39 cellular contexts compared by ENCODE assay signal in the genomic region with DNA sequence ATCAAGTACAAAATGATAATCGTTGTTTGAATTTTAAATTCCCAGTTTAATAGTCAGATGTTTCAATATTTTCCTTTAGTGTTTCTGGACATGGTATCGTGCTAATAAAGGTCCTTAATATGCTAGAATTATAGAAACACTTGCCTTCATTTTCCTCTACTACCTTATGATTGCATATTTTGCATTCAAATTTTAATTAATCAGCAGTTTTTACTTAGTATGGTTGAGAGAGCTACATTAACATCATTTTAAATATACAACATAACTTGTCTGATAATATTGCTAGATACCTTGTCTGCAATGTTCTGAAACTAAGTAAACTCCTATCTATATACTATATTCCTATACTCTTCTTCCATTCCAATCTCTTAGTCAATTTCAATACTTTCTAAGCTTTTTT.
"Had no signal": no experiment of that assay in that cellular context is flagged by ENCODE, and none has a peak within 500 bp of the region (broad histone marks: within the 10 kb centered on the region; RNA-seq: fewer than 3 reads in every experiment).

No MANE protein-coding gene starts in this region.

- DNase-seq: activated CD4-positive, alpha-beta memory T cell treated with anti-CD3 and anti-CD28 coated beads, Interleukin-2, amount 10 ng/mL, durations not matched to agents 7 days and 5 days; activated CD4-positive, alpha-beta T cell treated with anti-CD3 and anti-CD28 coated beads for 1 hour; activated CD4-positive, alpha-beta T cell treated with anti-CD3 and anti-CD28 coated beads for 36 hours; activated CD4-positive, alpha-beta T cell treated with anti-CD3 and anti-CD28 coated beads for 48 hours; activated CD4-positive, alpha-beta T cell treated with anti-CD3 and anti-CD28 coated beads, Interleukin-2, amount 10 ng/mL, durations not matched to agents 7 days and 5 days; activated CD4-positive, alpha-beta T cell treated with anti-CD3 and anti-CD28 coated beads, Interleukin-2, amount 50 U/mL, for 48 hours; activated CD4-positive, CD25-positive, alpha-beta regulatory T cell; activated CD8-positive, alpha-beta memory T cell treated with anti-CD3 and anti-CD28 coated beads for 24 hours; activated CD8-positive, alpha-beta memory T cell treated with anti-CD3 and anti-CD28 coated beads, Interleukin-2, amount 50 U/mL, for 4 hours; activated CD8-positive, alpha-beta T cell treated with anti-CD3 and anti-CD28 coated beads, Interleukin-2, amount 10 ng/mL, durations not matched to agents 7 days and 5 days; activated effector memory CD4-positive, alpha-beta T cell treated with anti-CD3 and anti-CD28 coated beads, Interleukin-2, amount 50 U/mL, for 16 hours; activated gamma-delta T cell treated with Interleukin-2 at 50 U/mL for 16 hours; activated naive CD4-positive, alpha-beta T cell; activated naive CD4-positive, alpha-beta T cell treated with anti-CD3 and anti-CD28 coated beads for 36 hours; activated naive CD4-positive, alpha-beta T cell treated with anti-CD3 and anti-CD28 coated beads, Interleukin-2, amount 50 U/mL, for 16 hours; activated naive CD8-positive, alpha-beta T cell treated with anti-CD3 and anti-CD28 coated beads for 36 hours; activated T-cell treated with anti-CD3 and anti-CD28 coated beads for 4 hours; activated T-cell treated with anti-CD3 and anti-CD28 coated beads, Interleukin-2, amount 50 U/mL, for 1 hour; activated T-cell treated with anti-CD3 and anti-CD28 coated beads, Interleukin-2, amount 50 U/mL, for 4 hours; activated T-cell treated with anti-CD3 and anti-CD28 coated beads, Interleukin-2, amount 50 U/mL, for 72 hours; adrenal gland; amniotic stem cell; aorta; body of pancreas; brain microvascular endothelial cell; central memory CD4-positive, alpha-beta T cell; T-helper 1 cell; T-helper 2 cell; T-helper 9 cell had no signal

- H3K36me3 Mint-ChIP-seq: activated naive CD4-positive, alpha-beta T cell treated with anti-CD3 and anti-CD28 coated beads, Interleukin-2, amount 50 U/mL, for 72 hours; activated naive CD8-positive, alpha-beta T cell treated with anti-CD3 and anti-CD28 coated beads for 36 hours; WTC11 had no signal

- H3K27ac Mint-ChIP-seq: activated CD4-positive, alpha-beta memory T cell treated with anti-CD3 and anti-CD28 coated beads, Interleukin-2, amount 10 ng/mL, durations not matched to agents 7 days and 5 days; activated CD4-positive, alpha-beta T cell treated with anti-CD3 and anti-CD28 coated beads for 36 hours; activated CD4-positive, alpha-beta T cell treated with anti-CD3 and anti-CD28 coated beads, Interleukin-2, amount 10 ng/mL, durations not matched to agents 7 days and 5 days; activated CD8-positive, alpha-beta T cell treated with anti-CD3 and anti-CD28 coated beads, Interleukin-2, amount 10 ng/mL, durations not matched to agents 7 days and 5 days; activated naive CD4-positive, alpha-beta T cell treated with anti-CD3 and anti-CD28 coated beads for 36 hours; activated naive CD4-positive, alpha-beta T cell treated with anti-CD3 and anti-CD28 coated beads, Interleukin-2, amount 50 U/mL, for 72 hours; activated naive CD8-positive, alpha-beta T cell treated with anti-CD3 and anti-CD28 coated beads for 36 hours; activated T-cell treated with anti-CD3 and anti-CD28 coated beads, Interleukin-2, amount 50 U/mL, for 72 hours; activated T-helper 1 cell treated with anti-CD3 and anti-CD28 coated beads, Interleukin-12 subunit alpha, Interleukin-12 subunit beta, Interleukin-2, Interleukin-4 antibody, amounts not matched to agents 30 ng/mL and 10 ng/mL and 1 ng/mL, durations not matched to agents 14 hours and 24 hours and 36 hours; activated T-helper 17 cell treated with anti-CD3 and anti-CD28 coated beads, Interleukin-2, amount 50 U/mL, for 72 hours; T-helper 1 cell treated with Interleukin-12 subunit alpha and Interleukin-12 subunit beta and Interleukin-4 antibody, amounts not matched to agents 30 μg/mL and 1 μg/mL, for 36 hours; T-helper 2 cell treated with Interferon-gamma antibody and Interleukin-4, amounts not matched to agents 5 μg/mL and 100 μg/mL, for 36 hours; WTC11 had no signal

- H3K9me3 ChIP-seq: body of pancreas, breast epithelium had no signal

- H3K4me3 ChIP-seq: adrenal gland, body of pancreas, breast epithelium had no signal

- H3K4me1 Mint-ChIP-seq: activated CD4-positive, alpha-beta memory T cell treated with anti-CD3 and anti-CD28 coated beads, Interleukin-2, amount 10 ng/mL, durations not matched to agents 7 days and 5 days; activated CD4-positive, alpha-beta T cell treated with anti-CD3 and anti-CD28 coated beads for 36 hours; activated CD4-positive, alpha-beta T cell treated with anti-CD3 and anti-CD28 coated beads, Interleukin-2, amount 10 ng/mL, durations not matched to agents 7 days and 5 days; activated naive CD8-positive, alpha-beta T cell treated with anti-CD3 and anti-CD28 coated beads for 36 hours; activated T-helper 17 cell treated with anti-CD3 and anti-CD28 coated beads, Interleukin-2, amount 50 U/mL, for 72 hours; WTC11 had no signal

- H3K27me3 Mint-ChIP-seq: activated CD4-positive, alpha-beta memory T cell treated with anti-CD3 and anti-CD28 coated beads, Interleukin-2, amount 10 ng/mL, durations not matched to agents 7 days and 5 days; activated CD4-positive, alpha-beta T cell treated with anti-CD3 and anti-CD28 coated beads for 36 hours; activated CD4-positive, alpha-beta T cell treated with anti-CD3 and anti-CD28 coated beads, Interleukin-2, amount 10 ng/mL, durations not matched to agents 7 days and 5 days; activated naive CD8-positive, alpha-beta T cell treated with anti-CD3 and anti-CD28 coated beads for 36 hours; activated T-helper 17 cell treated with anti-CD3 and anti-CD28 coated beads, Interleukin-2, amount 50 U/mL, for 72 hours had no signal

- FAIRE-seq: astrocyte had no signal

- H3K36me3 ChIP-seq: adrenal gland, brain microvascular endothelial cell, breast epithelium had no signal

- H3K4me1 ChIP-seq: adrenal gland, body of pancreas, breast epithelium had no signal

- H3K9me3 Mint-ChIP-seq: activated CD4-positive, alpha-beta T cell treated with anti-CD3 and anti-CD28 coated beads, Interleukin-2, amount 10 ng/mL, durations not matched to agents 7 days and 5 days; activated naive CD8-positive, alpha-beta T cell treated with anti-CD3 and anti-CD28 coated beads for 36 hours; activated T-helper 1 cell treated with anti-CD3 and anti-CD28 coated beads, Interleukin-12 subunit alpha, Interleukin-12 subunit beta, Interleukin-2, Interleukin-4 antibody, amounts not matched to agents 30 ng/mL and 10 ng/mL and 1 ng/mL, durations not matched to agents 14 hours and 24 hours and 36 hours; WTC11 had no signal

- H3K27me3 ChIP-seq: adrenal gland, body of pancreas, brain microvascular endothelial cell, breast epithelium had no signal

- H3K4me3 Mint-ChIP-seq: activated CD4-positive, alpha-beta memory T cell treated with anti-CD3 and anti-CD28 coated beads, Interleukin-2, amount 10 ng/mL, durations not matched to agents 7 days and 5 days; activated CD4-positive, alpha-beta T cell treated with anti-CD3 and anti-CD28 coated beads for 36 hours; activated CD4-positive, alpha-beta T cell treated with anti-CD3 and anti-CD28 coated beads, Interleukin-2, amount 10 ng/mL, durations not matched to agents 7 days and 5 days; activated CD8-positive, alpha-beta T cell treated with anti-CD3 and anti-CD28 coated beads, Interleukin-2, amount 10 ng/mL, durations not matched to agents 7 days and 5 days; activated naive CD4-positive, alpha-beta T cell treated with anti-CD3 and anti-CD28 coated beads for 36 hours; activated naive CD8-positive, alpha-beta T cell treated with anti-CD3 and anti-CD28 coated beads for 36 hours; activated T-cell treated with anti-CD3 and anti-CD28 coated beads, Interleukin-2, amount 50 U/mL, for 4 hours; activated T-cell treated with anti-CD3 and anti-CD28 coated beads, Interleukin-2, amount 50 U/mL, for 72 hours; activated T-helper 1 cell treated with anti-CD3 and anti-CD28 coated beads, Interleukin-12 subunit alpha, Interleukin-12 subunit beta, Interleukin-2, Interleukin-4 antibody, amounts not matched to agents 30 ng/mL and 10 ng/mL and 1 ng/mL, durations not matched to agents 14 hours and 24 hours and 36 hours; activated T-helper 17 cell treated with anti-CD3 and anti-CD28 coated beads, Interleukin-2, amount 50 U/mL, for 72 hours; T-helper 1 cell treated with Interleukin-12 subunit alpha and Interleukin-12 subunit beta and Interleukin-4 antibody, amounts not matched to agents 30 μg/mL and 1 μg/mL, for 36 hours; T-helper 2 cell treated with Interferon-gamma antibody and Interleukin-4, amounts not matched to agents 5 μg/mL and 100 μg/mL, for 36 hours; WTC11 had no signal

- ATAC-seq: activated CD4-positive, alpha-beta T cell treated with anti-CD3 and anti-CD28 coated beads for 36 hours; activated CD4-positive, CD25-positive, alpha-beta regulatory T cell treated with anti-CD3 and anti-CD28 coated beads, Interleukin-2, amount 50 U/mL, for 24 hours; activated CD8-positive, alpha-beta T cell treated with anti-CD3 and anti-CD28 coated beads, Interleukin-2, amount 10 ng/mL, durations not matched to agents 7 days and 5 days; activated naive CD4-positive, alpha-beta T cell treated with anti-CD3 and anti-CD28 coated beads, Interleukin-2, amount 50 U/mL, for 72 hours; activated T-cell treated with anti-CD3 and anti-CD28 coated beads, Interleukin-2, amount 50 U/mL, for 4 hours; activated T-cell treated with anti-CD3 and anti-CD28 coated beads, Interleukin-2, amount 50 U/mL, for 72 hours; activated T-helper 17 cell treated with anti-CD3 and anti-CD28 coated beads, Interleukin-2, amount 50 U/mL, for 72 hours; body of pancreas; WTC11 had no signal

- H3K27ac ChIP-seq: adrenal gland, body of pancreas, brain microvascular endothelial cell, breast epithelium, VCaP had no signal
